In the genomic region with DNA sequence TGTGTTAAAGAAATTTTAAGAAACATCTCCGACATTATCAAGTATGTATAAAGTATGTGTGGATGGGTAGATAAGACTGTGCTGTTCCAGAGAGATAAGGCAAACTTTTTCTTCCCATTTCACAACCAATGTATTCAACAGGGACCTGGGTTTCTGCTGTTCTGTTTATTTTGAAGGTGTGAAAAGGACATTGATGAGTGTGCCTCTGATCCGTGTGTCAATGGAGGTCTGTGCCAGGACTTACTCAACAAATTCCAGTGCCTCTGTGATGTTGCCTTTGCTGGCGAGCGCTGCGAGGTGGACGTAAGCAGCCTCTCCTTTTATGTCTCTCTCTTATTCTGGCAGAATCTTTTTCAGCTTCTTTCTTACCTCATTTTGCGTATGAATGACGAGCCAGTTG, we compare ENCODE assay signal across 14 cellular contexts.
DNase-seq lines count a peak whose midpoint lies in the region; ATAC-seq lines count a peak whose summit lies in the region.
"Had no signal": no experiment of that assay in that cellular context is flagged by ENCODE, and none has a peak within 500 bp of the region (broad histone marks: within the 10 kb centered on the region; RNA-seq: fewer than 3 reads in every experiment).

No MANE protein-coding gene starts in this region.

- ATAC-seq in left cardiac atrium (peak; percentile 88 to 92), GM21447 (IDR thresholded peaks at IDR 0.05; ENCODE audit: unreplicated experiment) (no peak)
- ATAC-seq in effector memory CD8-positive, alpha-beta T cell (replicated peaks) = no peak

- no peaks in the 10 kb centered on the region for H3K36me3 ChIP-seq in neuron (ENCODE audit: insufficient read depth, low read length)
- H3K36me3 ChIP-seq: BLaER1 treated with 17β-estradiol and CSF1 and Interleukin-3, amounts not matched to agents 10 nM and 100 nM had no signal

- intact Hi-C loops in left cardiac atrium (cut with DNase I) = no loop called here

- no peaks in the 10 kb centered on the region for H3K4me1 Mint-ChIP-seq in effector memory CD8-positive, alpha-beta T cell (ENCODE audit: low read depth in 2 of 2)
- H3K4me1 Mint-ChIP-seq: activated naive CD8-positive, alpha-beta T cell treated with anti-CD3 and anti-CD28 coated beads, Interleukin-2, amount 10 ng/mL, durations not matched to agents 7 days and 5 days; immature natural killer cell; natural killer cell had no signal

- H2AFZ ChIP-seq in neuron (ENCODE audit: low read depth, low read length) = peak overlapping the region; percentile 10

- no peak overlapping the region for H3K4me3 ChIP-seq in neuron (ENCODE audit: low read length)
- H3K4me3 ChIP-seq: BLaER1 treated with 17β-estradiol and CSF1 and Interleukin-3, amounts not matched to agents 10 nM and 100 nM had no signal

- DNase-seq in ELF-1 (ENCODE audit: low read depth, low spot score) (peak; percentile 44), astrocyte of the hippocampus (ENCODE audit: low read depth, low spot score) (peak; percentile 92), left cardiac atrium (peak; percentile 81), HCEC 1CT (no peak), cerebellar cortex (ENCODE audit: low spot score) (no peak)
- no peak for DNase-seq in effector memory CD8-positive, alpha-beta T cell
- DNase-seq: activated CD8-positive, alpha-beta memory T cell treated with anti-CD3 and anti-CD28 coated beads, Interleukin-2, amount 50 U/mL, for 48 hours; activated naive CD8-positive, alpha-beta T cell treated with anti-CD3 and anti-CD28 coated beads, Interleukin-2, amount 10 ng/mL, durations not matched to agents 7 days and 5 days; immature natural killer cell; natural killer cell; NCI-H510A treated with DMSO at 0.1 percent for 48 hours had no signal

- H3K4me3 Mint-ChIP-seq in effector memory CD8-positive, alpha-beta T cell = no peak overlapping the region
- H3K4me3 Mint-ChIP-seq: activated naive CD8-positive, alpha-beta T cell treated with anti-CD3 and anti-CD28 coated beads, Interleukin-2, amount 10 ng/mL, durations not matched to agents 7 days and 5 days; immature natural killer cell; natural killer cell had no signal

- peaks cover 34% of the 10 kb centered on the region for H3K4me1 ChIP-seq in neuron (ENCODE audit: insufficient read depth, low read length)
- H3K4me1 ChIP-seq: BLaER1 treated with 17β-estradiol and CSF1 and Interleukin-3, amounts not matched to agents 10 nM and 100 nM had no signal

- no peaks in the 10 kb centered on the region for H3K9me3 ChIP-seq in neuron (ENCODE audit: low read length)
- H3K9me3 ChIP-seq: BLaER1 treated with 17β-estradiol and CSF1 and Interleukin-3, amounts not matched to agents 10 nM and 100 nM had no signal

- peaks cover 13 to 21% of the 10 kb centered on the region in 2 donors for H3K27me3 Mint-ChIP-seq in effector memory CD8-positive, alpha-beta T cell

- H3K27ac Mint-ChIP-seq in effector memory CD8-positive, alpha-beta T cell = no peak overlapping the region
- H3K27ac Mint-ChIP-seq: activated naive CD8-positive, alpha-beta T cell treated with anti-CD3 and anti-CD28 coated beads, Interleukin-2, amount 10 ng/mL, durations not matched to agents 7 days and 5 days; immature natural killer cell; natural killer cell had no signal

- no peaks in the 10 kb centered on the region for H3K9me3 Mint-ChIP-seq in effector memory CD8-positive, alpha-beta T cell
- H3K9me3 Mint-ChIP-seq: activated naive CD8-positive, alpha-beta T cell treated with anti-CD3 and anti-CD28 coated beads, Interleukin-2, amount 10 ng/mL, durations not matched to agents 7 days and 5 days; immature natural killer cell; natural killer cell had no signal

- no peaks in the 10 kb centered on the region for H3K36me3 Mint-ChIP-seq in effector memory CD8-positive, alpha-beta T cell (ENCODE audit: insufficient read depth)
- H3K36me3 Mint-ChIP-seq: activated naive CD8-positive, alpha-beta T cell treated with anti-CD3 and anti-CD28 coated beads, Interleukin-2, amount 10 ng/mL, durations not matched to agents 7 days and 5 days; immature natural killer cell; natural killer cell had no signal

- H3K27me3 ChIP-seq in neuron (ENCODE audit: insufficient read depth, low read length) = no peaks in the 10 kb centered on the region
- H3K27me3 ChIP-seq: BLaER1 treated with 17β-estradiol and CSF1 and Interleukin-3, amounts not matched to agents 10 nM and 100 nM had no signal

Comparison
In these comparisons a context has a peak if more than half of its experiments do, and no peak if none do; other contexts are left out.
1. DNase-seq: peak in ELF-1 (single experiment), astrocyte of the hippocampus (single experiment) and left cardiac atrium (single experiment); none in effector memory CD8-positive, alpha-beta T cell (0 of 3), HCEC 1CT (single experiment) and cerebellar cortex (single experiment).
2. ATAC-seq: peak in left cardiac atrium (2 of 2); none in effector memory CD8-positive, alpha-beta T cell (single experiment) and GM21447 (single experiment).